Comparison of ENCODE assay signal across 8 cellular contexts in genomic region chr10:104268691-104269645, GRCh38. TPM values are rescaled to one million over a fixed set of nuclear protein-coding genes. Genes with fewer than 3 reads are reported as not detected.
A peak's percentile ranks its signal among the peaks of the same experiment; 100 is the strongest.
DNase-seq lines count a peak whose midpoint lies in the region; ATAC-seq, FAIRE-seq and TF ChIP-seq lines count a peak whose summit lies in the region.

GSTO2 (plus strand) TSS chr10:104269184; CDS start chr10:104274916, 5,732 bp downstream.

- peak within 1 kb of the TSS; percentile 68 for H3K4me3 ChIP-seq in A673 (ENCODE audit: low read depth, low read length, poor library complexity, severe bottlenecking)
- peak within 1 kb of the TSS; percentile 65 to 67 for H3K4me3 ChIP-seq in kidney (ENCODE audit: low read length in 2 of 2)

- H3K4me1 ChIP-seq in A673 (ENCODE audit: insufficient read depth, low read length, poor library complexity, severe bottlenecking) (peaks cover 11% of the 10 kb centered on the region), kidney (ENCODE audit: control insufficient read depth in 1 of 2, insufficient read depth in 1 of 2, low read depth in 1 of 2, low read length in 2 of 2) (peaks cover 0 to 2% of the 10 kb centered on the region in 2 donors)

- peak; percentile 99 for DNase-seq in A673 (ENCODE audit: low spot score)
- DNase-seq in NCI-H345 (lab: John Stamatoyannopoulos, UW), result peak; percentile 96
- DNase-seq in activated CD4-positive, alpha-beta T cell treated with anti-CD3 and anti-CD28 coated beads for 1 hour, result peak; percentile 97
- peak; percentile 100 for DNase-seq in cerebellum (ENCODE audit: low spot score)
- DNase-seq in kidney, result peak; percentile 100
- peak; percentile 94 to 96 for DNase-seq in stimulated activated CD4-positive, alpha-beta T cell treated with anti-CD3 and anti-CD28 coated beads, Interleukin-15, amount 100 ng/mL, for 1 hour (ENCODE audit: low read depth in 1 of 2, low spot score in 1 of 2)

- no peaks in the 10 kb centered on the region for H3K27me3 ChIP-seq in A673 (replicated peaks; ENCODE audit: insufficient read depth, low read depth, low read length, poor library complexity)

- H3K36me3 ChIP-seq in A673 (ENCODE audit: insufficient read depth, low read length, poor library complexity, severe bottlenecking) (peaks cover 38% of the 10 kb centered on the region), kidney (ENCODE audit: control insufficient read depth in 1 of 2, insufficient read depth in 2 of 2, low read length in 2 of 2) (peaks cover 13 to 21% of the 10 kb centered on the region in 2 donors)

- intact Hi-C loops in A673 (cut with micrococcal nuclease; ENCODE audit: unreplicated experiment) (loop anchor here (5.0 kb wide), 1 partner anchor 382 kb away; no protein-coding TSS in a partner anchor), kidney (cut with DNase I) (no loop called here)

- TSS peak; percentile 75 for BruUV-seq in A673 (replicated peaks; lab: Mats Ljungman, UMichigan)

- TF ChIP-seq CTCF in A673 (conservative IDR thresholded peaks at IDR 0.05; ENCODE audit: low read depth, low read length) (no peak), kidney (IDR thresholded peaks at IDR 0.05; ENCODE audit: borderline replicate concordance, extremely low read depth, insufficient read depth) (no peak)

- POLR2A ChIA-PET in A673 (lab: Charles Lee; ENCODE audit: low non-redundant PET), result interaction anchor here (0.6 to 1.2 kb wide), 2 partner anchors 12 to 168 kb away, joined by 3 read pairs; no protein-coding TSS in a partner anchor

- H3K9me3 ChIP-seq in A673 (ENCODE audit: low read depth, low read length, poor library complexity, severe bottlenecking) (no peaks in the 10 kb centered on the region), kidney (ENCODE audit: control insufficient read depth in 1 of 2, low read length in 2 of 2) (no peaks in the 10 kb centered on the region)

- ATAC-seq in GM18909 (IDR thresholded peaks at IDR 0.05; ENCODE audit: poor library complexity, unreplicated experiment) (peak; percentile 99), HG03159 (IDR thresholded peaks at IDR 0.05; ENCODE audit: unreplicated experiment) (peak; percentile 98)

- peak; percentile 99 for FAIRE-seq in kidney (lab: Jason Lieb, UNC)

- H3K27ac ChIP-seq in A673 (ENCODE audit: low read depth, low read length, poor library complexity, severe bottlenecking) (peak within 1 kb of the TSS; percentile 81), kidney (ENCODE audit: low read depth in 2 of 2, low read length in 2 of 2) (peak within 1 kb of the TSS; percentile 43 to 69)

- H3K9ac ChIP-seq in kidney (ENCODE audit: low read length in 2 of 2), result peak within 1 kb of the TSS; percentile 31 to 79

- CTCF ChIA-PET in A673 (lab: Charles Lee), result interaction anchor here (1.0 kb wide), 1 partner anchor 85 kb away, joined by 5 read pairs; the partner anchor contains the start of gene CFAP58

RNA-seq across cellular contexts. Expression of gene GSTO2, which starts in this region (rescaled TPM):
- total RNA-seq in A673 (2021) (0.26 and 1.4 TPM in 2 replicates), cerebellum (2.2 TPM), kidney (22.3 TPM)
- 56.7 TPM for polyA plus RNA-seq in kidney (ENCODE audit: insufficient read depth, low read depth, low replicate concordance)

Comparison
In these comparisons a context has a peak if more than half of its experiments do, and no peak if none do; other contexts are left out.
1. Peak in every context shown above with its lines: DNase-seq, ATAC-seq, H3K4me3 ChIP-seq and H3K27ac ChIP-seq.